Comparison of ENCODE assay signal across 9 cellular contexts in genomic region chr12:6215932-6216494, GRCh38. TPM values are rescaled to one million over a fixed set of nuclear protein-coding genes. Genes with fewer than 3 reads are reported as not detected.
A peak's percentile ranks its signal among the peaks of the same experiment; 100 is the strongest.
DNase-seq lines count a peak whose midpoint lies in the region; ATAC-seq and TF ChIP-seq lines count a peak whose summit lies in the region.
"Had no signal": no experiment of that assay in that cellular context is flagged by ENCODE, and none has a peak within 500 bp of the region (broad histone marks: within the 10 kb centered on the region; RNA-seq: fewer than 3 reads in every experiment).

No MANE protein-coding gene starts in this region.

- H3K4me3 Mint-ChIP-seq in WTC11: peak overlapping the region; percentile 58

- peaks cover 0 to 15% (median 2%) of the 10 kb centered on the region in 4 donors for H3K36me3 ChIP-seq in sigmoid colon

- peak in 1 of 2 donors; percentile 8 for TF ChIP-seq POLR2A in sigmoid colon (IDR thresholded peaks at IDR 0.05)

- peak overlapping the region in 1 of 4 donors; percentile 14 for H3K4me3 ChIP-seq in sigmoid colon
- H3K4me3 ChIP-seq: SK-N-MC had no signal

- 10 to 57% methylated on average over 5 of the region's 5 CpGs for WGBS in sigmoid colon, 2 donors

- peaks cover 99% of the 10 kb centered on the region for H3K4me1 Mint-ChIP-seq in WTC11

- DNase-seq in HK-2 (ENCODE audit: unreplicated experiment) (peak; percentile 85), WTC11 (ENCODE audit: low spot score) (peak; percentile 47), left ventricle myocardium superior (no peak), sigmoid colon (peak; percentile 96), NOMO-1 (lab: John Stamatoyannopoulos, UW; ENCODE audit: unreplicated experiment in 2 of 2) (no peak)
- no peak for DNase-seq in activated naive CD4-positive, alpha-beta T cell (lab: John Stamatoyannopoulos, UW)

- H3K4me1 ChIP-seq in sigmoid colon: peaks cover 0 to 100% (median 98%) of the 10 kb centered on the region in 4 donors

- ATAC-seq in WTC11 (peak; percentile 11), left ventricle myocardium superior (peak; percentile 53), HG03196 (IDR thresholded peaks at IDR 0.05; ENCODE audit: unreplicated experiment) (no peak), HG02981 (IDR thresholded peaks at IDR 0.05; ENCODE audit: unreplicated experiment) (no peak)

- POLR2A ChIA-PET in WTC11 (lab: Charles Lee): interaction anchor here (1.2 to 2.7 kb wide), 5 partner anchors 9 to 20 kb away, joined by 3 to 25 read pairs (median 4); no protein-coding TSS in a partner anchor

- H3K27ac ChIP-seq in sigmoid colon: peak overlapping the region; percentile 95 to 100 (median 98)
- H3K27ac ChIP-seq: SK-N-MC had no signal

- H3K27me3 Mint-ChIP-seq in WTC11 (ENCODE audit: low read depth): no peaks in the 10 kb centered on the region

- intact Hi-C loops in left ventricle myocardium superior (cut with micrococcal nuclease) (no loop called here), sigmoid colon (cut with DNase I) (loop anchor here (10.0 kb wide), 1 partner anchor 339 kb away; the partner anchor contains the start of gene IFFO1)

- H3K27me3 ChIP-seq in sigmoid colon: no peaks in the 10 kb centered on the region

- H3K27ac Mint-ChIP-seq in WTC11: peak overlapping the region; percentile 100

- TF ChIP-seq EP300 in sigmoid colon (IDR thresholded peaks at IDR 0.05): peak in 1 of 4 donors; percentile 56

- H3K9me3 Mint-ChIP-seq in WTC11: no peaks in the 10 kb centered on the region

- peaks cover 45% of the 10 kb centered on the region for H3K36me3 Mint-ChIP-seq in WTC11

- CTCF ChIA-PET in WTC11 (lab: Charles Lee): interaction anchor here (1.4 to 5.4 kb wide), 5 partner anchors 11 to 158 kb away, joined by 4 to 70 read pairs (median 23); partner anchors contain the start of gene CD9

- H3K9me3 ChIP-seq in sigmoid colon: no peaks in the 10 kb centered on the region

- TF ChIP-seq CTCF in WTC11 (IDR thresholded peaks at IDR 0.05) (no peak), sigmoid colon (IDR thresholded peaks at IDR 0.05) (no peak)

TF ChIP-seq in WTC11, 78 proteins besides CTCF, POLR2A, EP300 and RAD21:
- TF ChIP-seq USF2 (CRISPR knock-in tag; IDR thresholded peaks at IDR 0.05) (no peak), ZNF317 (CRISPR knock-in tag; IDR thresholded peaks at IDR 0.05; ENCODE audit: borderline replicate concordance, low read depth) (no peak), FOXP4 (CRISPR knock-in tag; IDR thresholded peaks at IDR 0.05) (no peak), CREM (CRISPR knock-in tag; IDR thresholded peaks at IDR 0.05) (no peak), HMGXB4 (CRISPR knock-in tag; IDR thresholded peaks at IDR 0.05) (no peak), ZNF423 (CRISPR knock-in tag; IDR thresholded peaks at IDR 0.05) (no peak)

RNA-seq across cellular contexts. Expression of gene CD9, which starts 15.8 kb away (rescaled TPM):
- total RNA-seq in WTC11 (2021): 241 to 260 TPM (median 251 TPM) in 3 replicates
- total RNA-seq in left ventricle myocardium superior: 39.2 TPM
- 100 to 1,000 TPM; 240 to 453 (median 303) TPM for total RNA-seq in sigmoid colon
- polyA plus RNA-seq in sigmoid colon: 100 to 1,000 TPM; 180 to 548 (median 335) TPM

Comparison
In these comparisons a context has a peak if more than half of its experiments do, and no peak if none do; other contexts are left out.
1. DNase-seq: peak in HK-2 (single experiment), WTC11 (single experiment) and sigmoid colon (single experiment); none in left ventricle myocardium superior (single experiment), NOMO-1 (0 of 2) and activated naive CD4-positive, alpha-beta T cell (0 of 4).
2. ATAC-seq: peak in WTC11 (single experiment) and left ventricle myocardium superior (single experiment); none in HG03196 (single experiment) and HG02981 (single experiment).